In the genomic region with DNA sequence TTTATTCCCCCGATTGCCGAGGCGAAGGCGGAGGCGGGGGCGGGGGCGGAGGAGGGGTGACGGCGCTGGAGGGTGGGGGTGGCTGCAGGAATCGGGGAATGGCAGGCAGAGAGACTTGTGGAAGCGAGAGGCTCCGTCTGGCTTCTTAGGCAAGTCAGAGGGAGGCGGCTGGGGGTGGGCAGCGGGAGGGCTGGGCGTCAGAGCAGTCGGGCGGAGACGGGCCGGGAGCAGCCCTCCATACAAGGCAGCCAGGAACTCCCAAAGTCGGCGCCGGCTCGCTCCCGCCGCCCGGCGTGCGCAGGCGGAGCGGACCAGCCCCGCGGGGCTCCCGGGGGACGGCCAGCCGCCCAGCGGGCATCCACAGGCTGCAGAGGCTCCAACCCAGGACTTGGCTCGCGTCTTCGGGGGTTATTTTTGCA, we compare ENCODE assay signal across 8 cellular contexts. TPM values are rescaled to one million over a fixed set of nuclear protein-coding genes. Genes with fewer than 3 reads are reported as not detected.
A peak's percentile ranks its signal among the peaks of the same experiment; 100 is the strongest.
DNase-seq lines count a peak whose midpoint lies in the region; ATAC-seq and TF ChIP-seq lines count a peak whose summit lies in the region.

No MANE protein-coding gene starts in this region.

- TF ChIP-seq CTCF in BJ (IDR thresholded peaks at IDR 0.05; ENCODE audit: insufficient read depth, low read depth, low read length) (peak; percentile 22; the same call in 1 of the 2 replicates), HEK293 (tag by site-specific recombination; IDR thresholded peaks at IDR 0.05) (no peak), brain microvascular endothelial cell (IDR thresholded peaks at IDR 0.05; ENCODE audit: low read depth, low read length, missing control alignments) (no peak), retinal pigment epithelial cell (conservative IDR thresholded peaks at IDR 0.05; ENCODE audit: low read depth, low read length) (no peak)

- H3K27me3 ChIP-seq in BJ (ENCODE audit: control insufficient read depth, insufficient read depth, low read length), result no peaks in the 10 kb centered on the region
- H3K27me3 ChIP-seq in brain microvascular endothelial cell (replicated peaks), result no peaks in the 10 kb centered on the region

- peak overlapping the region; percentile 95 for H3K4me3 ChIP-seq in BJ (ENCODE audit: low read depth, low read length)
- peak overlapping the region; percentile 94 for H3K4me3 ChIP-seq in HEK293 (ENCODE audit: low read depth, low read length)
- peak overlapping the region; percentile 70 for H3K4me3 ChIP-seq in brain microvascular endothelial cell (ENCODE audit: low read depth, low read length)
- peak overlapping the region; percentile 80 for H3K4me3 ChIP-seq in iPS-18c (ENCODE audit: insufficient read depth, low read depth, low read length)
- peak overlapping the region; percentile 77 for H3K4me3 ChIP-seq in retinal pigment epithelial cell (ENCODE audit: low read length)

- H3K36me3 ChIP-seq in BJ (ENCODE audit: control insufficient read depth, insufficient read depth, low read length) (no peaks in the 10 kb centered on the region), HEK293 (ENCODE audit: control insufficient read depth in 2 of 2, insufficient read depth in 1 of 2, low read length in 2 of 2) (no peaks in the 10 kb centered on the region), brain microvascular endothelial cell (replicated peaks) (no peaks in the 10 kb centered on the region)

- H3K27ac ChIP-seq in HEK293 (ENCODE audit: extremely low read depth, low read depth, low read length) (peak overlapping the region; percentile 99), brain microvascular endothelial cell (peak overlapping the region; percentile 84)

- in situ Hi-C loops in brain microvascular endothelial cell (cut with HindIII; ENCODE audit: low pct_ligation_motif_present, low sequenced_read_pairs), result no loop called here

- CTCF ChIA-PET in BJ (lab: Yijun Ruan, JAX), result no interaction called here
- CTCF ChIA-PET in HEK293 (lab: Yijun Ruan, JAX), result interaction anchor here (0.6 kb wide), 1 partner anchor 257 kb away, joined by 3 read pairs; no protein-coding TSS in a partner anchor

- DNase-seq in BJ (ENCODE audit: low read depth) (peak; percentile 33), NCI-H526 (lab: John Stamatoyannopoulos, UW) (peak; percentile 69 to 88), brain microvascular endothelial cell (peak; percentile 89), retinal pigment epithelial cell (ENCODE audit: low read depth) (peak; percentile 46)
- DNase-seq in stimulated activated naive CD4-positive, alpha-beta T cell (lab: John Stamatoyannopoulos, UW), result no peak

- H3K4me1 ChIP-seq in HEK293 (ENCODE audit: control insufficient read depth, insufficient read depth, low read length), result peaks cover 7% of the 10 kb centered on the region

- no peak for ATAC-seq in HG03565 (IDR thresholded peaks at IDR 0.05; ENCODE audit: unreplicated experiment)

- H3K9me3 ChIP-seq in HEK293 (ENCODE audit: control insufficient read depth, insufficient read depth, low read depth, low read length) (no peaks in the 10 kb centered on the region), iPS-18c (ENCODE audit: control insufficient read depth, insufficient read depth, low read length) (peaks cover 2% of the 10 kb centered on the region)

- POLR2A ChIA-PET in BJ (lab: Charles Lee) (no interaction called here), HEK293 (lab: Yijun Ruan, JAX) (no interaction called here)

TF ChIP-seq in HEK293, 187 proteins besides CTCF, POLR2A, EP300 and RAD21:
- no peak for TF ChIP-seq ZNF146 (tag by site-specific recombination; IDR thresholded peaks at IDR 0.05)
- TF ChIP-seq, protein P1, sequence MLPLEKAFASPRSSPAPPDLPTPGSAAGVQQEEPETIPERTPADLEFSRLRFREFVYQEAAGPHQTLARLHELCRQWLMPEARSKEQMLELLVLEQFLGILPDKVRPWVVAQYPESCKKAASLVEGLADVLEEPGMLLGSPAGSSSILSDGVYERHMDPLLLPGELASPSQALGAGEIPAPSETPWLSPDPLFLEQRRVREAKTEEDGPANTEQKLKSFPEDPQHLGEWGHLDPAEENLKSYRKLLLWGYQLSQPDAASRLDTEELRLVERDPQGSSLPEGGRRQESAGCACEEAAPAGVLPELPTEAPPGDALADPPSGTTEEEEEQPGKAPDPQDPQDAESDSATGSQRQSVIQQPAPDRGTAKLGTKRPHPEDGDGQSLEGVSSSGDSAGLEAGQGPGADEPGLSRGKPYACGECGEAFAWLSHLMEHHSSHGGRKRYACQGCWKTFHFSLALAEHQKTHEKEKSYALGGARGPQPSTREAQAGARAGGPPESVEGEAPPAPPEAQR (tag by site-specific recombination; IDR thresholded peaks at IDR 0.05), result no peak
- TF ChIP-seq ZNF660 (tag by site-specific recombination; IDR thresholded peaks at IDR 0.05), result 0 out of 2 replicates have a peak, but pooled peaks have one; percentile 19
- TF ChIP-seq ZIC2 (tag by site-specific recombination; IDR thresholded peaks at IDR 0.05), result 0 out of 2 replicates have a peak, but pooled peaks have one; percentile 24
- peak; percentile 72 for TF ChIP-seq IKZF3 (tag by site-specific recombination; IDR thresholded peaks at IDR 0.05)
- TF ChIP-seq ZNF561 (tag by site-specific recombination; IDR thresholded peaks at IDR 0.05; ENCODE audit: borderline replicate concordance), result peak; percentile 21; the same call in 1 of the 2 replicates
- TF ChIP-seq, protein P2, sequence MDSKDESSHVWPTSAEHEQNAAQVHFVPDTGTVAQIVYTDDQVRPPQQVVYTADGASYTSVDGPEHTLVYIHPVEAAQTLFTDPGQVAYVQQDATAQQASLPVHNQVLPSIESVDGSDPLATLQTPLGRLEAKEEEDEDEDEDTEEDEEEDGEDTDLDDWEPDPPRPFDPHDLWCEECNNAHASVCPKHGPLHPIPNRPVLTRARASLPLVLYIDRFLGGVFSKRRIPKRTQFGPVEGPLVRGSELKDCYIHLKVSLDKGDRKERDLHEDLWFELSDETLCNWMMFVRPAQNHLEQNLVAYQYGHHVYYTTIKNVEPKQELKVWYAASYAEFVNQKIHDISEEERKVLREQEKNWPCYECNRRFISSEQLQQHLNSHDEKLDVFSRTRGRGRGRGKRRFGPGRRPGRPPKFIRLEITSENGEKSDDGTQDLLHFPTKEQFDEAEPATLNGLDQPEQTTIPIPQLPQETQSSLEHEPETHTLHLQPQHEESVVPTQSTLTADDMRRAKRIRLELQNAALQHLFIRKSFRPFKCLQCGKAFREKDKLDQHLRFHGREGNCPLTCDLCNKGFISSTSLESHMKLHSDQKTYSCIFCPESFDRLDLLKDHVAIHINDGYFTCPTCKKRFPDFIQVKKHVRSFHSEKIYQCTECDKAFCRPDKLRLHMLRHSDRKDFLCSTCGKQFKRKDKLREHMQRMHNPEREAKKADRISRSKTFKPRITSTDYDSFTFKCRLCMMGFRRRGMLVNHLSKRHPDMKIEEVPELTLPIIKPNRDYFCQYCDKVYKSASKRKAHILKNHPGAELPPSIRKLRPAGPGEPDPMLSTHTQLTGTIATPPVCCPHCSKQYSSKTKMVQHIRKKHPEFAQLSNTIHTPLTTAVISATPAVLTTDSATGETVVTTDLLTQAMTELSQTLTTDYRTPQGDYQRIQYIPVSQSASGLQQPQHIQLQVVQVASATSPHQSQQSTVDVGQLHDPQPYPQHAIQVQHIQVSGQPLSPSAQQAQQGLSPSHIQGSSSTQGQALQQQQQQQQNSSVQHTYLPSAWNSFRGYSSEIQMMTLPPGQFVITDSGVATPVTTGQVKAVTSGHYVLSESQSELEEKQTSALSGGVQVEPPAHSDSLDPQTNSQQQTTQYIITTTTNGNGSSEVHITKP (tag by site-specific recombination; IDR thresholded peaks at IDR 0.05), result peak; percentile 58; the same call in 1 of the 2 replicates
- TF ChIP-seq, protein P3, sequence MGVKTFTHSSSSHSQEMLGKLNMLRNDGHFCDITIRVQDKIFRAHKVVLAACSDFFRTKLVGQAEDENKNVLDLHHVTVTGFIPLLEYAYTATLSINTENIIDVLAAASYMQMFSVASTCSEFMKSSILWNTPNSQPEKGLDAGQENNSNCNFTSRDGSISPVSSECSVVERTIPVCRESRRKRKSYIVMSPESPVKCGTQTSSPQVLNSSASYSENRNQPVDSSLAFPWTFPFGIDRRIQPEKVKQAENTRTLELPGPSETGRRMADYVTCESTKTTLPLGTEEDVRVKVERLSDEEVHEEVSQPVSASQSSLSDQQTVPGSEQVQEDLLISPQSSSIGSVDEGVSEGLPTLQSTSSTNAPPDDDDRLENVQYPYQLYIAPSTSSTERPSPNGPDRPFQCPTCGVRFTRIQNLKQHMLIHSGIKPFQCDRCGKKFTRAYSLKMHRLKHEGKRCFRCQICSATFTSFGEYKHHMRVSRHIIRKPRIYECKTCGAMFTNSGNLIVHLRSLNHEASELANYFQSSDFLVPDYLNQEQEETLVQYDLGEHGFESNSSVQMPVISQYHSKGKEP (tag by site-specific recombination; IDR thresholded peaks at IDR 0.05), result 0 out of 2 replicates have a peak, but pooled peaks have one; percentile 25
- TF ChIP-seq SP2 (tag by site-specific recombination; IDR thresholded peaks at IDR 0.05), result no peak

RNA-seq across cellular contexts. Expression of a gene that starts 0.2 kb away (rescaled TPM):
- polyA plus RNA-seq in BJ (2011; rRNA removed), result 6.0 and 11.0 TPM in 2 replicates
- 23.0 and 26.9 TPM in 2 replicates for polyA minus RNA-seq in BJ (2011; rRNA and poly(A)+ RNA removed)

Comparison
In these comparisons a context has a peak if more than half of its experiments do, and no peak if none do; other contexts are left out.
1. DNase-seq: peak in BJ (single experiment), NCI-H526 (2 of 2), brain microvascular endothelial cell (single experiment) and retinal pigment epithelial cell (single experiment); none in stimulated activated naive CD4-positive, alpha-beta T cell (0 of 6).
2. Peak in every context shown above with its lines, with median percentiles within 50 percentile points of each other: H3K4me3 ChIP-seq.